12 cellular contexts compared by ENCODE assay signal in the genomic region with DNA sequence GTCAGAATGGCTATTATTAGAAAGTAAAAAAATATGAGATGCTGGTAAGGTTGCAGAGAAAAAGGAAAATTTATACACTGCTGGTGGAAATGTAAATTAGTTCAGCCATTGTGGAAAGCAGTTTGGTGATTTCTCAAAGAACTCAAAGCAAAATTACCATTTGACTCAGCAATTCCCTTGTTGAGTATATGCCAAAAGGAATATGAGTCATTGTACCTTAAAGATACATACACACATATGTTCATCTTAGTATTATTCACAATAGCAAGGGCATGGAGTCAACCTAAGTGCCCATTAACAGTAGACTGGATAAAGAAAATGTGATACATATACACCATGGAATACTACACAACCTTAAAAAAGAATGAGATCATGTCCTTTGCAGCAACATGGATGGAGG.
DNase-seq lines count a peak whose midpoint lies in the region; ATAC-seq, FAIRE-seq and TF ChIP-seq lines count a peak whose summit lies in the region.
"Had no signal": no experiment of that assay in that cellular context is flagged by ENCODE, and none has a peak within 500 bp of the region (broad histone marks: within the 10 kb centered on the region; RNA-seq: fewer than 3 reads in every experiment).

No MANE protein-coding gene starts in this region.

- H3K36me3 ChIP-seq in suprapubic skin = no peaks in the 10 kb centered on the region
- H3K36me3 ChIP-seq: upper lobe of left lung had no signal

- no peak overlapping the region for H3K27ac ChIP-seq in suprapubic skin
- H3K27ac ChIP-seq: C4-2B, coronary artery, HL-60, upper lobe of left lung had no signal

- TF ChIP-seq EP300 in suprapubic skin (IDR thresholded peaks at IDR 0.05) = no peak

- H3K27me3 ChIP-seq in suprapubic skin = no peaks in the 10 kb centered on the region
- H3K27me3 ChIP-seq: upper lobe of left lung had no signal

- FAIRE-seq in GM12891 (lab: Jason Lieb, UNC) = no peak

- DNase-seq in choroid plexus epithelial cell (ENCODE audit: low read depth) = peak; percentile 78
- no peak for DNase-seq in DMS153 (lab: John Stamatoyannopoulos, UW)
- no peak for DNase-seq in GM12891 (ENCODE audit: insufficient read length, low spot score)
- DNase-seq in suprapubic skin (ENCODE audit: low spot score in 2 of 2) = no peak
- DNase-seq in activated naive CD4-positive, alpha-beta T cell treated with Interleukin-2 at 50 U/mL for 16 hours = no peak
- DNase-seq: upper lobe of left lung had no signal

- TF ChIP-seq POLR2A in GM12891 (IDR thresholded peaks at IDR 0.05; ENCODE audit: low read depth, low read length) = no peak
- no peak for TF ChIP-seq POLR2A in suprapubic skin (IDR thresholded peaks at IDR 0.05)

- TF ChIP-seq CTCF in choroid plexus epithelial cell (conservative IDR thresholded peaks at IDR 0.05; ENCODE audit: low read depth, low read length) = no peak
- TF ChIP-seq CTCF in suprapubic skin (IDR thresholded peaks at IDR 0.05) = no peak

- ATAC-seq in GM18498 (IDR thresholded peaks at IDR 0.05; ENCODE audit: unreplicated experiment) = peak; percentile 68
- ATAC-seq in GM21529 (IDR thresholded peaks at IDR 0.05; ENCODE audit: unreplicated experiment) = peak; percentile 83
- ATAC-seq in HG03432 (IDR thresholded peaks at IDR 0.05; ENCODE audit: unreplicated experiment) = peak; percentile 86

- H3K4me3 ChIP-seq in choroid plexus epithelial cell (ENCODE audit: low read depth, low read length) (no peak overlapping the region), suprapubic skin (no peak overlapping the region)
- H3K4me3 ChIP-seq: coronary artery, upper lobe of left lung had no signal

- no peaks in the 10 kb centered on the region for H3K4me1 ChIP-seq in suprapubic skin
- H3K4me1 ChIP-seq: upper lobe of left lung had no signal

- no peaks in the 10 kb centered on the region for H3K9me3 ChIP-seq in suprapubic skin
- H3K9me3 ChIP-seq: upper lobe of left lung had no signal

TF ChIP-seq in GM12891, 5 proteins besides CTCF, POLR2A, EP300 and RAD21:
- TF ChIP-seq SPI1 (IDR thresholded peaks at IDR 0.05; ENCODE audit: low read depth, low read length) (no peak), TAF1 (IDR thresholded peaks at IDR 0.05; ENCODE audit: low read depth, low read length) (no peak), POLR2AphosphoS5 (IDR thresholded peaks at IDR 0.05; ENCODE audit: low read depth, low read length) (no peak), POU2F2 (IDR thresholded peaks at IDR 0.05; ENCODE audit: low read depth, low read length) (no peak), PAX5 (IDR thresholded peaks at IDR 0.05; ENCODE audit: insufficient read depth, low read length, severe bottlenecking) (no peak)
